ENCODE assay signal across 12 cellular contexts in genomic region chr2:176066645-176067586, GRCh38. TPM values are rescaled to one million over a fixed set of nuclear protein-coding genes. Genes with fewer than 3 reads are reported as not detected.
DNase-seq lines count a peak whose midpoint lies in the region; ATAC-seq lines count a peak whose summit lies in the region.
"Had no signal": no experiment of that assay in that cellular context is flagged by ENCODE, and none has a peak within 500 bp of the region (broad histone marks: within the 10 kb centered on the region; RNA-seq: fewer than 3 reads in every experiment).

No MANE protein-coding gene starts in this region.

- POLR2A ChIA-PET in activated CD4-positive, alpha-beta T cell treated with anti-CD3 and anti-CD28 coated beads for 36 hours (lab: Charles Lee), result no interaction called here

- no peaks in the 10 kb centered on the region for H3K9me3 Mint-ChIP-seq in dendritic cell treated with granulocyte-macrophage colony-stimulating factor and Interleukin-4, amounts not matched to agents 40 ng/mL and 50 ng/mL, for 4 days
- no peaks in the 10 kb centered on the region for H3K9me3 Mint-ChIP-seq in activated CD4-positive, alpha-beta T cell treated with anti-CD3 and anti-CD28 coated beads for 36 hours (ENCODE audit: low read depth)

- no peaks in the 10 kb centered on the region for H4K20me1 ChIP-seq in GM23248 (ENCODE audit: insufficient read depth)

- H3K4me2 ChIP-seq in GM23248 (ENCODE audit: unreplicated experiment), result peak overlapping the region; percentile 75

- H3K36me3 ChIP-seq in GM23248 (ENCODE audit: low read depth), result no peaks in the 10 kb centered on the region

- in situ Hi-C loops in GM23248 (cut with MboI), result no loop called here

- ATAC-seq in activated CD4-positive, alpha-beta T cell treated with anti-CD3 and anti-CD28 coated beads for 36 hours, result no peak

- peaks cover 67% of the 10 kb centered on the region for H3K27me3 ChIP-seq in GM23248 (replicated peaks; ENCODE audit: insufficient read depth)

- no peaks in the 10 kb centered on the region for H3K79me2 ChIP-seq in GM23248 (ENCODE audit: insufficient read depth)

- H3K36me3 Mint-ChIP-seq in dendritic cell treated with granulocyte-macrophage colony-stimulating factor and Interleukin-4, amounts not matched to agents 40 ng/mL and 50 ng/mL, for 4 days (ENCODE audit: low read depth), result no peaks in the 10 kb centered on the region
- H3K36me3 Mint-ChIP-seq in activated CD4-positive, alpha-beta T cell treated with anti-CD3 and anti-CD28 coated beads for 36 hours (ENCODE audit: low read depth), result no peaks in the 10 kb centered on the region

- H3K9ac ChIP-seq in GM23248, result no peak overlapping the region

- peak overlapping the region; percentile 82 for H2AFZ ChIP-seq in GM23248

- H3K4me3 Mint-ChIP-seq in dendritic cell treated with granulocyte-macrophage colony-stimulating factor and Interleukin-4, amounts not matched to agents 40 ng/mL and 50 ng/mL, for 4 days, result peak overlapping the region; percentile 26
- H3K4me3 Mint-ChIP-seq in activated CD4-positive, alpha-beta T cell treated with anti-CD3 and anti-CD28 coated beads for 36 hours, result no peak overlapping the region

- H3K27me3 Mint-ChIP-seq in dendritic cell treated with granulocyte-macrophage colony-stimulating factor and Interleukin-4, amounts not matched to agents 40 ng/mL and 50 ng/mL, for 4 days, result peaks cover 91% of the 10 kb centered on the region
- H3K27me3 Mint-ChIP-seq in activated CD4-positive, alpha-beta T cell treated with anti-CD3 and anti-CD28 coated beads for 36 hours, result peaks cover 77% of the 10 kb centered on the region

- H3K9me3 ChIP-seq in GM23248 (ENCODE audit: low read depth), result no peaks in the 10 kb centered on the region

- CTCF ChIA-PET in activated CD4-positive, alpha-beta T cell treated with anti-CD3 and anti-CD28 coated beads for 36 hours (lab: Charles Lee), result interaction anchor here (0.6 kb wide), 1 partner anchor 85 kb away, joined by 3 read pairs; no protein-coding TSS in a partner anchor

- intact Hi-C loops in dendritic cell treated with granulocyte-macrophage colony-stimulating factor and Interleukin-4, amounts not matched to agents 40 ng/mL and 50 ng/mL, for 4 days (cut with micrococcal nuclease), result no loop called here
- intact Hi-C loops in activated CD4-positive, alpha-beta T cell treated with anti-CD3 and anti-CD28 coated beads for 36 hours (cut with DNase I, micrococcal nuclease), result no loop called here

- H3K27ac ChIP-seq in GM23248, result no peak overlapping the region
- H3K27ac ChIP-seq: RWPE1, VCaP had no signal

- H3K9me2 ChIP-seq in GM23248 (ENCODE audit: insufficient read depth), result no peaks in the 10 kb centered on the region

- H3K4me3 ChIP-seq in GM23248, result peak overlapping the region; percentile 61
- H3K4me3 ChIP-seq in skeletal muscle cell (ENCODE audit: low read depth, low read length), result peak overlapping the region; percentile 30

- H3K27ac Mint-ChIP-seq in dendritic cell treated with granulocyte-macrophage colony-stimulating factor and Interleukin-4, amounts not matched to agents 40 ng/mL and 50 ng/mL, for 4 days, result no peak overlapping the region
- no peak overlapping the region for H3K27ac Mint-ChIP-seq in activated CD4-positive, alpha-beta T cell treated with anti-CD3 and anti-CD28 coated beads for 36 hours

- no peak for DNase-seq in GM23248
- DNase-seq in left kidney (ENCODE audit: low read depth, low spot score), result peak; percentile 62
- DNase-seq in skeletal muscle cell (ENCODE audit: low read depth), result no peak
- DNase-seq in activated CD4-positive, alpha-beta T cell treated with anti-CD3 and anti-CD28 coated beads for 36 hours, result no peak
- no peak for DNase-seq in SKM-1 treated with dmso at 0.1 percent for 144 hours (lab: John Stamatoyannopoulos, UW; ENCODE audit: unreplicated experiment)
- DNase-seq in 8988T, result no peak
- no peak for DNase-seq in NCI-H187 treated with DMSO at 0.1 percent for 48 hours (lab: John Stamatoyannopoulos, UW)
- DNase-seq: activated T-cell treated with anti-CD3 and anti-CD28 coated beads, Interleukin-2, amount 50 U/mL, for 1 hour; substantia nigra had no signal

- peaks cover 13% of the 10 kb centered on the region for H3K4me1 Mint-ChIP-seq in dendritic cell treated with granulocyte-macrophage colony-stimulating factor and Interleukin-4, amounts not matched to agents 40 ng/mL and 50 ng/mL, for 4 days (ENCODE audit: low read depth)
- peaks cover 9% of the 10 kb centered on the region for H3K4me1 Mint-ChIP-seq in activated CD4-positive, alpha-beta T cell treated with anti-CD3 and anti-CD28 coated beads for 36 hours

- no peaks in the 10 kb centered on the region for H3F3A ChIP-seq in GM23248 (ENCODE audit: insufficient read depth)

- 37 to 38% methylated on average over 55 to 56 of the region's 56 CpGs for WGBS in GM23248 (ENCODE audit: low coverage in 1 of 2, low lambda C conversion rate in 2 of 2, missing lambda C conversion rate in 2 of 2), 2 experiments

- H3K4me1 ChIP-seq in GM23248 (ENCODE audit: insufficient read depth), result peaks cover 6% of the 10 kb centered on the region

RNA-seq across cellular contexts. Expression of gene EVX2, which starts 16.8 kb away (rescaled TPM):
- not detected in 2 replicates for total RNA-seq in GM23248 (2014; rRNA removed; shearing (Covaris generic))
- not detected in 2 replicates for polyA plus RNA-seq in GM23248 (2016; fragmentation: Nextera tagmentation; extraction: Ambion mirVana)
- not detected for total RNA-seq in activated CD4-positive, alpha-beta T cell treated with anti-CD3 and anti-CD28 coated beads for 36 hours

RNA-seq across cellular contexts. Expression of gene HOXD13, which starts 25.6 kb away (rescaled TPM):
- total RNA-seq in GM23248 (2014; rRNA removed; shearing (Covaris generic)), result 1.0 and 3.8 TPM in 2 replicates
- 1.9 and 2.4 TPM in 2 replicates for polyA plus RNA-seq in GM23248 (2016; fragmentation: Nextera tagmentation; extraction: Ambion mirVana)
- not detected for total RNA-seq in activated CD4-positive, alpha-beta T cell treated with anti-CD3 and anti-CD28 coated beads for 36 hours

RNA-seq across cellular contexts. Expression of gene HOXD12, which starts 32.7 kb away (rescaled TPM):
- 0.22 TPM in 1 of 2 replicates, not detected in the other for total RNA-seq in GM23248 (2014; rRNA removed; shearing (Covaris generic))
- 0.14 and 0.19 TPM in 2 replicates for polyA plus RNA-seq in GM23248 (2016; fragmentation: Nextera tagmentation; extraction: Ambion mirVana)
- total RNA-seq in activated CD4-positive, alpha-beta T cell treated with anti-CD3 and anti-CD28 coated beads for 36 hours, result not detected

RNA-seq across cellular contexts. Expression of gene HOXD11, which starts 40.2 kb away (rescaled TPM):
- 28.4 and 31.6 TPM in 2 replicates for total RNA-seq in GM23248 (2014; rRNA removed; shearing (Covaris generic))
- 27.7 and 30.0 TPM in 2 replicates for polyA plus RNA-seq in GM23248 (2016; fragmentation: Nextera tagmentation; extraction: Ambion mirVana)
- total RNA-seq in activated CD4-positive, alpha-beta T cell treated with anti-CD3 and anti-CD28 coated beads for 36 hours, result not detected

RNA-seq across cellular contexts. Expression of gene HOXD10, which starts 49.7 kb away (rescaled TPM):
- 17.2 and 23.5 TPM in 2 replicates for total RNA-seq in GM23248 (2014; rRNA removed; shearing (Covaris generic))
- 10.9 and 16.0 TPM in 2 replicates for polyA plus RNA-seq in GM23248 (2016; fragmentation: Nextera tagmentation; extraction: Ambion mirVana)
- total RNA-seq in activated CD4-positive, alpha-beta T cell treated with anti-CD3 and anti-CD28 coated beads for 36 hours, result not detected
